ENCODE assay signal across 17 cellular contexts in the genomic region with DNA sequence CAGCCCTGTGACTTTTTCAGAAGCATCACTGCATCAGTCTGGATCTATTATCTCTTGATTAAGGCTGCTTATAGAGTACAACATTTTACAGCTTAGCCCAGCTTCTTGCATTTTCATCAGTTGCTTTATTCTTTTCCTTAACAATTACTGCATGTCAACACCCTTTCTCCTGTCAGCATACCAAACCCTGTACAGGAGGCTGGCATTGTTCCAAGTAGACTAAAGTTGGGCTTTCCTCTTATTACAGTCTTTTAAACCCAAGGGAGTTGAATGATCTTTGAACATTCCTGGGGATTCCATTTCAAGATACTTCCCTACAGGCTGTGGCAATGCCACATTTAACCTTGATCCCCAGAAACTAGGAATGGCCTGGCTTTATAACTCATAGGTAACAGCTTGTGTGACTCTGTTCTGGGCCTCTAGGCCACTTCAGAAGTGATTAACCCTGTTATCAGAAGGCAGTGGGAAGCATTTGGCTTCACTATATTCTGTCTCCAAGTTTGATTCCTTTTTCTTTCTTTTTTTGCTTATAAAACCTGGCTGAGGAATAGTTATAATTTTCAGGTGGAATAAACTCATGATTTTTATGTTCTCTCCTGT.
DNase-seq lines count a peak whose midpoint lies in the region; TF ChIP-seq lines count a peak whose summit lies in the region.
"Had no signal": no experiment of that assay in that cellular context is flagged by ENCODE, and none has a peak within 500 bp of the region (broad histone marks: within the 10 kb centered on the region; RNA-seq: fewer than 3 reads in every experiment).

No MANE protein-coding gene starts in this region.

- peak; percentile 59 for DNase-seq in LHCN-M2 (ENCODE audit: low read depth)
- peak; percentile 27 for DNase-seq in RPMI8226
- peak; percentile 24 for DNase-seq in fibroblast of pulmonary artery (ENCODE audit: low read depth)
- no peak for DNase-seq in osteocyte (ENCODE audit: extremely low spot score, unreplicated experiment)
- DNase-seq in NCI-H526 (lab: John Stamatoyannopoulos, UW), result no peak
- no peak for DNase-seq in NCI-H1092 (lab: John Stamatoyannopoulos, UW)
- no peak for DNase-seq in vagina (ENCODE audit: extremely low spot score in 2 of 2)
- DNase-seq: activated CD8-positive, alpha-beta memory T cell treated with anti-CD3 and anti-CD28 coated beads, Interleukin-2, amount 50 U/mL, for 4 hours; activated gamma-delta T cell treated with Interleukin-2 at 50 U/mL for 16 hours; aorta; hippocampal formation; kidney glomerular epithelial cell; SIG-M5; spleen; stimulated activated naive CD4-positive, alpha-beta T cell had no signal

- no peaks in the 10 kb centered on the region for H3K27me3 Mint-ChIP-seq in osteocyte (ENCODE audit: unreplicated experiment)

- peak overlapping the region; percentile 36 for H3K27ac Mint-ChIP-seq in osteocyte (ENCODE audit: unreplicated experiment)

- H3K9me3 ChIP-seq in vagina, result no peaks in the 10 kb centered on the region
- H3K9me3 ChIP-seq: BLaER1 treated with 17β-estradiol and CSF1 and Interleukin-3, amounts not matched to agents 10 nM and 100 nM had no signal

- H3K27ac ChIP-seq in vagina, result no peak overlapping the region
- H3K27ac ChIP-seq: BLaER1 treated with 17β-estradiol and CSF1 and Interleukin-3, amounts not matched to agents 10 nM and 100 nM; spleen; tibial nerve had no signal

- H3K36me3 ChIP-seq in vagina, result no peaks in the 10 kb centered on the region
- H3K36me3 ChIP-seq: BLaER1 treated with 17β-estradiol and CSF1 and Interleukin-3, amounts not matched to agents 10 nM and 100 nM; spleen; tibial nerve had no signal

- intact Hi-C loops in vagina (cut with DNase I), result loop anchor here (5.0 kb wide), 1 partner anchor 1068 kb away; no protein-coding TSS in a partner anchor

- peaks cover 33% of the 10 kb centered on the region for H3K4me1 Mint-ChIP-seq in osteocyte (ENCODE audit: unreplicated experiment)

- no peaks in the 10 kb centered on the region for H3K27me3 ChIP-seq in vagina
- H3K27me3 ChIP-seq: BLaER1 treated with 17β-estradiol and CSF1 and Interleukin-3, amounts not matched to agents 10 nM and 100 nM; spleen; tibial nerve had no signal

- no peak overlapping the region for H3K4me3 Mint-ChIP-seq in osteocyte (ENCODE audit: unreplicated experiment)

- peaks cover under 1% of the 10 kb centered on the region for H3K9me3 Mint-ChIP-seq in osteocyte (ENCODE audit: unreplicated experiment)

- no peak for TF ChIP-seq POLR2A in vagina (IDR thresholded peaks at IDR 0.05)

- no peaks in the 10 kb centered on the region for H3K4me1 ChIP-seq in vagina
- H3K4me1 ChIP-seq: spleen, tibial nerve had no signal

- TF ChIP-seq CTCF in fibroblast of pulmonary artery (IDR thresholded peaks at IDR 0.05; ENCODE audit: low read length, missing control alignments) (no peak), osteocyte (IDR thresholded peaks at IDR 0.05) (no peak), vagina (IDR thresholded peaks at IDR 0.05) (no peak)

- no peaks in the 10 kb centered on the region for H3K36me3 Mint-ChIP-seq in osteocyte (ENCODE audit: unreplicated experiment)

- H3K4me3 ChIP-seq in fibroblast of pulmonary artery (replicated peaks; ENCODE audit: low read depth, low read length), result no peak overlapping the region
- H3K4me3 ChIP-seq in vagina, result no peak overlapping the region
- H3K4me3 ChIP-seq: BLaER1 treated with 17β-estradiol and CSF1 and Interleukin-3, amounts not matched to agents 10 nM and 100 nM; spleen; tibial nerve had no signal

Comparison
In these comparisons a context has a peak if more than half of its experiments do, and no peak if none do; other contexts are left out.
1. DNase-seq: peak in LHCN-M2 (single experiment), RPMI8226 (single experiment) and fibroblast of pulmonary artery (single experiment); none in osteocyte (single experiment), NCI-H526 (0 of 2), NCI-H1092 (single experiment) and vagina (0 of 2).